ENCODE assay signal across 24 cellular contexts in the genomic region with DNA sequence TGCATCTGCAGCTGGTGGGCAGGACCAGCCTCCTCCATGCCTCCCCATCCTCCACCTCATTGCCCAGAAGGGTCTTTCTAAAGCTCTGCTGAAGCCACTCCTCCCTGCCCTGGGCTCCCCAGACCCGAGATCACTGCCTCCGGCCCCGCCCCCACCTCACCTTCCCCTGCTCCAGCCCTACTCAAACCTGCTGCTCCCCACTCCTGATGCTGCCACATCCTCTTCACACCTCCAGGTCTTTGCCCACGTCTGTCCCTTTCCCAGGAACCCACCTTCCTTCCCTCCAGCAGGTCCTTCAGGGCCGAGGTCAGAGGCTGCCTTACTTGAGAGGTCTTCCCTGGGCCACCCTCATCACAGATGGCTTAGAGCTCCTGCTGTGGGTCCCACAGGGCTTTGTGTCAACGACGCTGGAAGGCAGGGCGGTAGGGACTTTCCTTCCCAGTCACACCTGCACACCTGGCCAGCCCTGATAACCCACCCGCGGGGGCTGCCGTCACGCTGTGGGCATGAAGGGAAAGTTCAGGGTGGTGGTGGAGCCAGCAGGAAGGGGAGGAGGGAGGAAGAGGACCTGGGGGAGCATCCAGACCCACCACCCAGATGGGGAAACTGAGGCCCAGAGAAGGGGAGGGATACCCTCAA. TPM values are rescaled to one million over a fixed set of nuclear protein-coding genes. Genes with fewer than 3 reads are reported as not detected.
"Had no signal": no experiment of that assay in that cellular context is flagged by ENCODE, and none has a peak within 500 bp of the region (broad histone marks: within the 10 kb centered on the region; RNA-seq: fewer than 3 reads in every experiment).

No MANE protein-coding gene starts in this region.

- H3K36me3 Mint-ChIP-seq: activated naive CD4-positive, alpha-beta T cell treated with anti-CD3 and anti-CD28 coated beads, Interleukin-2, amount 10 ng/mL, durations not matched to agents 7 days and 5 days; natural killer cell had no signal

- H3K4me1 ChIP-seq: left lung, pancreas, upper lobe of right lung had no signal

- FAIRE-seq: endometrium, pancreas had no signal

- H3K9me3 ChIP-seq: left lung, neutrophil, pancreas, thoracic aorta, upper lobe of right lung had no signal

- H3K27ac Mint-ChIP-seq: activated CD4-positive, alpha-beta memory T cell treated with anti-CD3 and anti-CD28 coated beads, Interleukin-2, amount 10 ng/mL, durations not matched to agents 7 days and 5 days; activated CD4-positive, alpha-beta T cell treated with anti-CD3 and anti-CD28 coated beads, Interleukin-2, amount 10 ng/mL, durations not matched to agents 24 days and 14 days; activated naive CD4-positive, alpha-beta T cell treated with anti-CD3 and anti-CD28 coated beads, Interleukin-2, amount 10 ng/mL, durations not matched to agents 7 days and 5 days; activated T-cell treated with anti-CD3 and anti-CD28 coated beads, Interleukin-2, amount 50 U/mL, for 72 hours; natural killer cell had no signal

- H3K9me3 Mint-ChIP-seq: activated CD4-positive, alpha-beta memory T cell treated with anti-CD3 and anti-CD28 coated beads, Interleukin-2, amount 10 ng/mL, durations not matched to agents 7 days and 5 days; activated CD4-positive, alpha-beta T cell treated with anti-CD3 and anti-CD28 coated beads, Interleukin-2, amount 10 ng/mL, durations not matched to agents 24 days and 14 days; activated naive CD4-positive, alpha-beta T cell treated with anti-CD3 and anti-CD28 coated beads, Interleukin-2, amount 10 ng/mL, durations not matched to agents 7 days and 5 days; activated T-cell treated with anti-CD3 and anti-CD28 coated beads, Interleukin-2, amount 50 U/mL, for 72 hours; natural killer cell had no signal

- DNase-seq: activated CD4-positive, alpha-beta memory T cell treated with anti-CD3 and anti-CD28 coated beads, Interleukin-2, amount 10 ng/mL, durations not matched to agents 7 days and 5 days; activated CD4-positive, alpha-beta T cell treated with anti-CD3 and anti-CD28 coated beads, Interleukin-2, amount 10 ng/mL, durations not matched to agents 24 days and 14 days; activated effector memory CD4-positive, alpha-beta T cell treated with anti-CD3 and anti-CD28 coated beads, Interleukin-2, amount 50 U/mL, for 16 hours; activated naive CD4-positive, alpha-beta T cell treated with anti-CD3 and anti-CD28 coated beads, Interleukin-2, amount 10 ng/mL, durations not matched to agents 7 days and 5 days; activated T-cell treated with anti-CD3 and anti-CD28 coated beads, Interleukin-2, amount 50 U/mL, for 72 hours; amygdala; effector CD4-positive, alpha-beta T cell; foreskin fibroblast; left lung; midbrain; natural killer cell; pancreas; right cardiac atrium; stimulated activated CD4-positive, alpha-beta T cell treated with anti-CD3 and anti-CD28 coated beads, Interleukin-4, amount 100 ng/mL, for 24 hours; stimulated activated naive CD4-positive, alpha-beta T cell treated with Interleukin-2 at 50 U/mL for 16 hours; upper lobe of right lung had no signal

- ATAC-seq: activated T-cell treated with anti-CD3 and anti-CD28 coated beads, Interleukin-2, amount 50 U/mL, for 72 hours; left lung; natural killer cell; right cardiac atrium; upper lobe of right lung had no signal

- H3K27ac ChIP-seq: cardiac muscle cell, left lung, neutrophil, pancreas, thoracic aorta, upper lobe of right lung had no signal

- H3K4me3 Mint-ChIP-seq: activated CD4-positive, alpha-beta memory T cell treated with anti-CD3 and anti-CD28 coated beads, Interleukin-2, amount 10 ng/mL, durations not matched to agents 7 days and 5 days; activated CD4-positive, alpha-beta T cell treated with anti-CD3 and anti-CD28 coated beads, Interleukin-2, amount 10 ng/mL, durations not matched to agents 24 days and 14 days; activated naive CD4-positive, alpha-beta T cell treated with anti-CD3 and anti-CD28 coated beads, Interleukin-2, amount 10 ng/mL, durations not matched to agents 7 days and 5 days; activated T-cell treated with anti-CD3 and anti-CD28 coated beads, Interleukin-2, amount 50 U/mL, for 72 hours; natural killer cell had no signal

- H3K27me3 ChIP-seq: pancreas had no signal

- H3K4me3 ChIP-seq: cardiac muscle cell, left lung, lung, pancreas, thoracic aorta, upper lobe of right lung had no signal

- H3K36me3 ChIP-seq: cardiac muscle cell, left lung, neutrophil, pancreas, thoracic aorta, upper lobe of right lung had no signal

- H3K4me1 Mint-ChIP-seq: activated CD4-positive, alpha-beta memory T cell treated with anti-CD3 and anti-CD28 coated beads, Interleukin-2, amount 10 ng/mL, durations not matched to agents 7 days and 5 days; activated CD4-positive, alpha-beta T cell treated with anti-CD3 and anti-CD28 coated beads, Interleukin-2, amount 10 ng/mL, durations not matched to agents 24 days and 14 days; activated naive CD4-positive, alpha-beta T cell treated with anti-CD3 and anti-CD28 coated beads, Interleukin-2, amount 10 ng/mL, durations not matched to agents 7 days and 5 days; natural killer cell had no signal

RNA-seq across cellular contexts. Expression of a gene that starts 11.9 kb away (rescaled TPM):
- total RNA-seq: activated CD4-positive, alpha-beta memory T cell treated with anti-CD3 and anti-CD28 coated beads, Interleukin-2, amount 10 ng/mL, durations not matched to agents 7 days and 5 days; activated CD4-positive, alpha-beta T cell treated with anti-CD3 and anti-CD28 coated beads, Interleukin-2, amount 10 ng/mL, durations not matched to agents 24 days and 14 days; activated T-cell treated with anti-CD3 and anti-CD28 coated beads, Interleukin-2, amount 50 U/mL, for 72 hours; cardiac muscle cell; natural killer cell; pulmonary artery endothelial cell; right cardiac atrium; T-helper 2 cell treated with Interferon-gamma antibody and Interleukin-4, amounts not matched to agents 100 ng/mL and 5 ng/mL, for 36 hours; thoracic aorta had no signal
- polyA plus RNA-seq: cardiac muscle cell, fibroblast of lung, right cardiac atrium had no signal
